ENCODE assay signal across 23 cellular contexts in the genomic region with DNA sequence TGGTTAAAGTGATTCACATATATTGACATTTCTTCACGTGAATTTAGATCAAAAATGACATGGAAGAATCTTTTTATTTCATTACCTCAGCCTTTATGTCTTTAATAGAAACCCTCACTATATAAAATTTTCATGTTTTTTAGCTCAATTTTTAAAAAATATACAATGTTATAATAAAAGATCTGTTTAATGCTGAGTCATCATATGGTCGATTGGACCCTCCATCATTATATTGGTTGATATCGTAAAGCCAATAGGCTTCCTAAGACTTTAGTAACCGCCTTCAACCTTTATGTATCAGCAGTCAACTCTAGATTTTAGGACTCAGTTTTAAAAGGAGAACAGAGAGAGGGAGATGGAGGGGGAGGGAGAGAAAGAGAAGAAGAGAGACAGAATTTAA.
DNase-seq lines count a peak whose midpoint lies in the region; ATAC-seq, FAIRE-seq and TF ChIP-seq lines count a peak whose summit lies in the region.
"Had no signal": no experiment of that assay in that cellular context is flagged by ENCODE, and none has a peak within 500 bp of the region (broad histone marks: within the 10 kb centered on the region; RNA-seq: fewer than 3 reads in every experiment).

No MANE protein-coding gene starts in this region.

- ATAC-seq in SK-N-SH treated with all-trans-retinoic acid at 6 μM for 48 hours (no peak), IMR-90 (ENCODE audit: low read depth) (no peak), mucosa of descending colon (no peak)
- ATAC-seq: GM12878, GM23338 had no signal

- TF ChIP-seq CTCF in SK-N-SH (IDR thresholded peaks at IDR 0.05) (no peak), IMR-90 (conservative IDR thresholded peaks at IDR 0.05; ENCODE audit: low read depth, low read length) (no peak), H1 (IDR thresholded peaks at IDR 0.05; ENCODE audit: control extremely low read depth in 1 of 3, insufficient read depth in 1 of 3, low read depth in 1 of 3, low read length in 3 of 3) (no peak), mucosa of descending colon (IDR thresholded peaks at IDR 0.05) (no peak)

- H4K91ac ChIP-seq in IMR-90 (ENCODE audit: insufficient read depth, low read depth, low read length) (no peak overlapping the region), H1 (replicated peaks; ENCODE audit: insufficient read length, low read length) (no peak overlapping the region)

- TF ChIP-seq POLR2A in IMR-90 (IDR thresholded peaks at IDR 0.05; ENCODE audit: low read depth, low read length) (no peak), H1 (IDR thresholded peaks at IDR 0.05; ENCODE audit: control extremely low read depth in 1 of 2, low read depth in 2 of 2, low read length in 2 of 2) (no peak)

- no peaks in the 10 kb centered on the region for H3K9me3 ChIP-seq in SK-N-SH
- no peaks in the 10 kb centered on the region for H3K9me3 ChIP-seq in IMR-90 (ENCODE audit: control insufficient read depth, insufficient read depth, low read length)
- no peaks in the 10 kb centered on the region for H3K9me3 ChIP-seq in H1 (ENCODE audit: insufficient read depth in 2 of 2, low read depth in 1 of 2, low read length in 1 of 2)
- H3K9me3 ChIP-seq in mucosa of descending colon, result peaks cover 15% of the 10 kb centered on the region
- H3K9me3 ChIP-seq: BE2C; BLaER1 treated with 17β-estradiol and CSF1 and Interleukin-3, amounts not matched to agents 10 nM and 100 nM; HAP-1 had no signal

- H3K36me3 ChIP-seq in SK-N-SH (replicated peaks in 1 of 2; ENCODE audit: control insufficient read depth in 1 of 2, insufficient read depth in 2 of 2, low read length in 1 of 2), result no peaks in the 10 kb centered on the region
- no peaks in the 10 kb centered on the region for H3K36me3 ChIP-seq in IMR-90 (ENCODE audit: control insufficient read depth, insufficient read depth, low read length)
- H3K36me3 ChIP-seq in H1 (ENCODE audit: control insufficient read depth in 2 of 4, insufficient read depth in 4 of 4, low read length in 3 of 4), result no peaks in the 10 kb centered on the region
- H3K36me3 ChIP-seq in mucosa of descending colon (ENCODE audit: low read depth), result no peaks in the 10 kb centered on the region
- H3K36me3 ChIP-seq: BE2C; BLaER1 treated with 17β-estradiol and CSF1 and Interleukin-3, amounts not matched to agents 10 nM and 100 nM; HAP-1 had no signal

- no peak overlapping the region for H3K27ac ChIP-seq in SK-N-SH (ENCODE audit: low read depth in 2 of 2, low read length in 1 of 2)
- H3K27ac ChIP-seq in IMR-90 (ENCODE audit: insufficient read depth, low read length), result no peak overlapping the region
- H3K27ac ChIP-seq in H1 (ENCODE audit: low read depth, low read length), result no peak overlapping the region
- H3K27ac ChIP-seq: 22Rv1; BLaER1 treated with 17β-estradiol and CSF1 and Interleukin-3, amounts not matched to agents 10 nM and 100 nM had no signal

- H4K5ac ChIP-seq in IMR-90 (ENCODE audit: low read depth, low read length) (no peak overlapping the region), H1 (ENCODE audit: insufficient read length, low read depth, low read length) (no peak overlapping the region)

- BruUV-seq in IMR-90 (replicated peaks; lab: Mats Ljungman, UMichigan), result no TSS peak

- H3K79me1 ChIP-seq in IMR-90 (ENCODE audit: low read depth in 1 of 2, low read length in 2 of 2) (no peaks in the 10 kb centered on the region), H1 (ENCODE audit: low read depth, low read length) (no peaks in the 10 kb centered on the region)

- dilution Hi-C loops in IMR-90 (cut with HindIII; ENCODE audit: low sequenced_read_pairs, unreplicated experiment), result no loop called here

- no peak overlapping the region for H3K4ac ChIP-seq in IMR-90 (ENCODE audit: low read depth, low read length)
- H3K4ac ChIP-seq in H1 (replicated peaks; ENCODE audit: insufficient read length, low read depth, low read length), result no peak overlapping the region

- H2AK5ac ChIP-seq in IMR-90 (ENCODE audit: low read depth, low read length) (no peak overlapping the region), H1 (ENCODE audit: low read depth, low read length) (no peak overlapping the region)

- no peak overlapping the region for H2BK12ac ChIP-seq in H1 (ENCODE audit: low read depth, low read length)

- H3K79me2 ChIP-seq in SK-N-SH (ENCODE audit: insufficient read depth) (no peaks in the 10 kb centered on the region), H1 (ENCODE audit: control insufficient read depth in 1 of 2, insufficient read depth in 2 of 2, low read length in 2 of 2) (no peaks in the 10 kb centered on the region)

- no peak overlapping the region for H3K4me3 ChIP-seq in SK-N-SH (ENCODE audit: low read depth in 2 of 2, low read length in 1 of 2)
- no peak overlapping the region for H3K4me3 ChIP-seq in IMR-90 (ENCODE audit: insufficient read depth, low read depth, low read length)
- H3K4me3 ChIP-seq in H1 (ENCODE audit: extremely low read depth in 1 of 4, insufficient read depth in 2 of 4, low read depth in 3 of 4, low read length in 4 of 4), result no peak overlapping the region
- H3K4me3 ChIP-seq in mucosa of descending colon, result no peak overlapping the region
- H3K4me3 ChIP-seq: BLaER1 treated with 17β-estradiol and CSF1 and Interleukin-3, amounts not matched to agents 10 nM and 100 nM; GM12878; GM23338; HAP-1 had no signal

- CTCF ChIA-PET in SK-N-SH (lab: Yijun Ruan, JAX), result no interaction called here
- CTCF ChIA-PET in IMR-90 (lab: Yijun Ruan, JAX), result no interaction called here
- CTCF ChIA-PET in H1 (lab: Charles Lee; ENCODE audit: partially characterized antibody), result no interaction called here

- H3K23ac ChIP-seq in IMR-90 (ENCODE audit: low read depth, low read length) (no peak overlapping the region), H1 (ENCODE audit: insufficient read length) (no peak overlapping the region)

- no peak overlapping the region for H3K56ac ChIP-seq in IMR-90 (ENCODE audit: extremely low read depth, insufficient read depth, low read length)
- no peak overlapping the region for H3K56ac ChIP-seq in H1 (replicated peaks; ENCODE audit: insufficient read length, low read depth, low read length)

- WGBS in SK-N-SH (ENCODE audit: low lambda C conversion rate), result 16% methylated on average over 4 of the region's 4 CpGs
- no CpG with 5 or more reads among the region's 4 CpGs for WGBS in IMR-90 (ENCODE audit: extremely low coverage in 2 of 2, insufficient read length in 1 of 2), 2 experiments
- 91% methylated on average over 4 of the region's 4 CpGs; no CpG with 5 or more reads in 1 of the 2 experiments for WGBS in H1 (ENCODE audit: extremely low coverage in 1 of 2, insufficient coverage in 1 of 2, insufficient read length in 1 of 2, insufficient replicate concordance in 2 of 2, low coverage in 1 of 2, low lambda C conversion rate in 2 of 2, missing lambda C conversion rate in 1 of 2), 2 experiments

- no peaks in the 10 kb centered on the region for H3K9me2 ChIP-seq in SK-N-SH

- FAIRE-seq in H1 (lab: Jason Lieb, UNC), result no peak
- FAIRE-seq: A204.1, D721Med, GM12878, GM19239 had no signal

- H3K14ac ChIP-seq in IMR-90 (replicated peaks; ENCODE audit: low read depth, low read length) (no peak overlapping the region), H1 (ENCODE audit: insufficient read length) (no peak overlapping the region)

- no peaks in the 10 kb centered on the region for H3K9me1 ChIP-seq in IMR-90 (ENCODE audit: insufficient read depth, low read length)

- H3K18ac ChIP-seq in IMR-90 (ENCODE audit: low read depth, low read length) (no peak overlapping the region), H1 (ENCODE audit: extremely low read depth, low read length) (no peak overlapping the region)

- H4K20me1 ChIP-seq in SK-N-SH (ENCODE audit: insufficient read depth), result no peaks in the 10 kb centered on the region
- no peaks in the 10 kb centered on the region for H4K20me1 ChIP-seq in IMR-90 (ENCODE audit: insufficient read depth, low read length)
- H4K20me1 ChIP-seq in H1 (replicated peaks in 1 of 2; ENCODE audit: control insufficient read depth in 1 of 2, insufficient read depth in 2 of 2, low read length in 2 of 2), result no peaks in the 10 kb centered on the region
- H4K20me1 ChIP-seq: BLaER1 treated with 17β-estradiol and CSF1 and Interleukin-3, amounts not matched to agents 10 nM and 100 nM had no signal

- H2BK15ac ChIP-seq in IMR-90 (ENCODE audit: low read depth, low read length), result no peak overlapping the region
- H2BK15ac ChIP-seq in H1 (ENCODE audit: low read length), result no peak overlapping the region

- H3K27me3 ChIP-seq in SK-N-SH (ENCODE audit: insufficient read depth), result peaks cover 46% of the 10 kb centered on the region; the same call in 1 of the 2 replicates
- H3K27me3 ChIP-seq in IMR-90 (ENCODE audit: control insufficient read depth, insufficient read depth, low read length), result no peaks in the 10 kb centered on the region
- no peaks in the 10 kb centered on the region for H3K27me3 ChIP-seq in H1 (replicated peaks in 1 of 4; ENCODE audit: control insufficient read depth in 3 of 4, extremely low read depth in 1 of 4, insufficient read depth in 3 of 4, low read length in 3 of 4)
- H3K27me3 ChIP-seq: BLaER1 treated with 17β-estradiol and CSF1 and Interleukin-3, amounts not matched to agents 10 nM and 100 nM had no signal

- DNase-seq in SK-N-SH (no peak), IMR-90 (no peak), H1 (ENCODE audit: low read depth in 1 of 2, low spot score in 2 of 2) (no peak), mucosa of descending colon (no peak), cardiac septum (ENCODE audit: low spot score) (no peak)
- DNase-seq: ACHN; AML-193; BE2C; CD4-positive, alpha-beta T cell; CD8-positive, alpha-beta memory T cell; DMS 273 treated with DMSO at 0.1 percent for 48 hours; DMS79; EL; GDM1 had no signal

- POLR2A ChIA-PET in SK-N-SH (lab: Yijun Ruan, JAX) (no interaction called here), IMR-90 (lab: Charles Lee; ENCODE audit: unreplicated experiment) (no interaction called here), H1 (lab: Charles Lee; ENCODE audit: partially characterized antibody) (no interaction called here)

- H2BK5ac ChIP-seq in IMR-90 (ENCODE audit: low read depth, low read length, poor library complexity, severe bottlenecking) (no peak overlapping the region), H1 (ENCODE audit: low read depth, low read length) (no peak overlapping the region)

- TF ChIP-seq RAD21 in SK-N-SH (IDR thresholded peaks at IDR 0.05; ENCODE audit: low read length), result no peak
- TF ChIP-seq RAD21 in IMR-90 (IDR thresholded peaks at IDR 0.05; ENCODE audit: low read length), result no peak
- TF ChIP-seq RAD21 in H1 (IDR thresholded peaks at IDR 0.05 in 1 of 2, conservative IDR thresholded peaks at IDR 0.05 in 1 of 2; ENCODE audit: low read depth in 2 of 2, low read length in 2 of 2), result no peak

- TF ChIP-seq EP300 in SK-N-SH (IDR thresholded peaks at IDR 0.05; ENCODE audit: borderline replicate concordance in 1 of 2, low read depth in 1 of 2, low read length in 1 of 2) (no peak), H1 (IDR thresholded peaks at IDR 0.05; ENCODE audit: borderline replicate concordance in 1 of 2, low read depth in 2 of 2, low read length in 2 of 2) (no peak)

- H2BK120ac ChIP-seq in IMR-90 (ENCODE audit: low read depth, low read length) (no peak overlapping the region), H1 (replicated peaks; ENCODE audit: low read depth, low read length) (no peak overlapping the region)

- H4K8ac ChIP-seq in IMR-90 (ENCODE audit: low read depth in 2 of 2, low read length in 2 of 2) (no peak overlapping the region), H1 (ENCODE audit: extremely low read depth, insufficient read depth, low read length) (no peak overlapping the region)

- no peak overlapping the region for H2AK9ac ChIP-seq in IMR-90 (replicated peaks; ENCODE audit: low read depth, low read length, poor library complexity)

- H2BK20ac ChIP-seq in IMR-90 (ENCODE audit: low read depth, low read length) (no peak overlapping the region), H1 (ENCODE audit: low read length) (no peak overlapping the region)

- H3K9ac ChIP-seq in SK-N-SH (no peak overlapping the region), IMR-90 (ENCODE audit: low read depth, low read length) (no peak overlapping the region), H1 (replicated peaks in 1 of 4; ENCODE audit: extremely low read depth in 1 of 4, low read depth in 3 of 4, low read length in 3 of 4) (no peak overlapping the region)
- H3K9ac ChIP-seq: BLaER1 treated with 17β-estradiol and CSF1 and Interleukin-3, amounts not matched to agents 10 nM and 100 nM had no signal

- no peak overlapping the region for H3K4me2 ChIP-seq in SK-N-SH
- no peak overlapping the region for H3K4me2 ChIP-seq in IMR-90 (ENCODE audit: low read depth, low read length)
- H3K4me2 ChIP-seq in H1 (ENCODE audit: insufficient read depth in 1 of 2, low read depth in 2 of 2, low read length in 2 of 2), result no peak overlapping the region
- H3K4me2 ChIP-seq: BLaER1 treated with 17β-estradiol and CSF1 and Interleukin-3, amounts not matched to agents 10 nM and 100 nM; GM23338 had no signal

- no peaks in the 10 kb centered on the region for H3K4me1 ChIP-seq in SK-N-SH (ENCODE audit: control insufficient read depth in 1 of 2, insufficient read depth in 2 of 2, low read depth in 1 of 2, low read length in 1 of 2)
- H3K4me1 ChIP-seq in IMR-90 (ENCODE audit: control insufficient read depth, insufficient read depth, low read length), result no peaks in the 10 kb centered on the region
- H3K4me1 ChIP-seq in H1 (replicated peaks in 1 of 4; ENCODE audit: control insufficient read depth in 3 of 4, insufficient read depth in 4 of 4, low read length in 3 of 4), result no peaks in the 10 kb centered on the region
- no peaks in the 10 kb centered on the region for H3K4me1 ChIP-seq in mucosa of descending colon (ENCODE audit: low read depth)
- H3K4me1 ChIP-seq: BE2C; BLaER1 treated with 17β-estradiol and CSF1 and Interleukin-3, amounts not matched to agents 10 nM and 100 nM had no signal

- H2AFZ ChIP-seq in SK-N-SH (ENCODE audit: low read depth) (no peak overlapping the region), IMR-90 (replicated peaks; ENCODE audit: low read length, poor library complexity) (no peak overlapping the region), H1 (ENCODE audit: low read length) (no peak overlapping the region)
- H2AFZ ChIP-seq: GM23338 had no signal

- intact Hi-C loops in IMR-90 (cut with micrococcal nuclease), result no loop called here
- intact Hi-C loops in mucosa of descending colon (cut with DNase I, micrococcal nuclease), result no loop called here
- intact Hi-C loops in cardiac septum (cut with DNase I), result no loop called here

- H3F3A ChIP-seq in SK-N-SH (replicated peaks; ENCODE audit: insufficient read depth), result no peaks in the 10 kb centered on the region

- in situ Hi-C loops in IMR-90 (cut with MboI; ENCODE audit: low sequenced_read_pairs), result no loop called here

- no peaks in the 10 kb centered on the region; the same call in 1 of the 2 replicates for H3K23me2 ChIP-seq in H1 (ENCODE audit: low read depth, low read length)
